In genomic region chr1:93850687-93851326, GRCh38 we compare ENCODE assay signal across 8 cellular contexts. TPM values are rescaled to one million over a fixed set of nuclear protein-coding genes. Genes with fewer than 3 reads are reported as not detected.
DNase-seq lines count a peak whose midpoint lies in the region; TF ChIP-seq lines count a peak whose summit lies in the region.
"Not testable (repeated sequence)": the region's sequence is repeated elsewhere in the genome, so short reads cannot be mapped to it uniquely, and the experiment has no call there.

No MANE protein-coding gene starts in this region.

- in situ Hi-C loops in astrocyte of the cerebellum (cut with HindIII; ENCODE audit: low sequenced_read_pairs), result not testable (repeated sequence)

- H3K9me3 Mint-ChIP-seq in HFFc6, result not testable (repeated sequence)
- peaks cover 50% of the 10 kb centered on the region for H3K9me3 Mint-ChIP-seq in nephron progenitor cell

- DNase-seq in C1 segment of cervical spinal cord (lab: John Stamatoyannopoulos, UW), result peak in 8 of 14 donors; percentile 3 to 31 (median 16)
- DNase-seq in HFFc6, result peak; percentile 52
- peak; percentile 49 for DNase-seq in NK-92 treated with Interleukin-12 subunit alpha and Interleukin-12 subunit beta, amount 100 ng/mL, for 24 hours (lab: John Stamatoyannopoulos, UW)
- peak; percentile 72 for DNase-seq in activated CD4-positive, alpha-beta T cell treated with anti-CD3 and anti-CD28 coated beads for 48 hours
- peak; percentile 11 for DNase-seq in astrocyte of the cerebellum (ENCODE audit: low read depth)
- peak; percentile 21 to 85 (median 72) for DNase-seq in head of caudate nucleus
- peak; percentile 56 for DNase-seq in nephron progenitor cell
- DNase-seq in stimulated activated CD8-positive, alpha-beta memory T cell treated with anti-CD3 and anti-CD28 coated beads, Interleukin-12 subunit alpha, Interleukin-12 subunit beta, amount 100 ng/mL, for 4 hours (ENCODE audit: low read depth), result peak; percentile 24

- peaks cover 16% of the 10 kb centered on the region for H3K27me3 Mint-ChIP-seq in HFFc6 (ENCODE audit: insufficient read depth)
- H3K27me3 Mint-ChIP-seq in nephron progenitor cell (ENCODE audit: low read depth, poor library complexity), result not testable (repeated sequence)

- intact Hi-C loops in head of caudate nucleus (cut with DNase I), result not testable (repeated sequence)

- H3K4me3 ChIP-seq in astrocyte of the cerebellum (ENCODE audit: low read depth, low read length), result not testable (repeated sequence)

- not testable (repeated sequence) for H3K36me3 Mint-ChIP-seq in HFFc6 (ENCODE audit: low read depth)
- H3K36me3 Mint-ChIP-seq in nephron progenitor cell (ENCODE audit: low read depth), result peaks cover 23% of the 10 kb centered on the region

- H3K4me3 Mint-ChIP-seq in HFFc6, nephron progenitor cell: not testable (repeated sequence)

- not testable (repeated sequence) for H3K27ac Mint-ChIP-seq in HFFc6, nephron progenitor cell

- TF ChIP-seq CTCF in HFFc6 (IDR thresholded peaks at IDR 0.05) (peak; percentile 85), astrocyte of the cerebellum (IDR thresholded peaks at IDR 0.05; ENCODE audit: low read depth, low read length, missing control alignments) (peak; percentile 47), nephron progenitor cell (IDR thresholded peaks at IDR 0.05) (peak; percentile 44)

- H3K4me1 Mint-ChIP-seq in HFFc6 (ENCODE audit: low read depth), result peaks cover 12% of the 10 kb centered on the region
- not testable (repeated sequence) for H3K4me1 Mint-ChIP-seq in nephron progenitor cell

RNA-seq across cellular contexts. Expression of gene DNTTIP2, which starts 28.2 kb away (rescaled TPM):
- total RNA-seq in HFFc6 (2021; fragmentation: NEBNext Ultra II Directional; extraction: Animal tissue kit (Norgen Biotek cat#: 25700)), result 10 to 100 TPM; 51.8 to 65.7 (median 60.1) TPM

RNA-seq across cellular contexts. Expression of gene GCLM, which starts 58.4 kb away (rescaled TPM):
- total RNA-seq in HFFc6 (2021; fragmentation: NEBNext Ultra II Directional; extraction: Animal tissue kit (Norgen Biotek cat#: 25700)), result 10 to 100 TPM; 35.7 to 42.2 (median 40.8) TPM

Comparison
In these comparisons a context has a peak if more than half of its experiments do, and no peak if none do; other contexts are left out.
1. DNase-seq: peak in every context shown above with its lines; median percentile 72 in activated CD4-positive, alpha-beta T cell treated with anti-CD3 and anti-CD28 coated beads for 48 hours; 72 in head of caudate nucleus; 56 in nephron progenitor cell; 52 in HFFc6; 49 in NK-92 treated with Interleukin-12 subunit alpha and Interleukin-12 subunit beta, amount 100 ng/mL, for 24 hours; 24 in stimulated activated CD8-positive, alpha-beta memory T cell treated with anti-CD3 and anti-CD28 coated beads, Interleukin-12 subunit alpha, Interleukin-12 subunit beta, amount 100 ng/mL, for 4 hours; 16 in C1 segment of cervical spinal cord; 11 in astrocyte of the cerebellum.